8 cellular contexts compared by ENCODE assay signal in genomic region chr19:1039646-1040475, GRCh38. TPM values are rescaled to one million over a fixed set of nuclear protein-coding genes. Genes with fewer than 3 reads are reported as not detected.
DNase-seq lines count a peak whose midpoint lies in the region; ATAC-seq and TF ChIP-seq lines count a peak whose summit lies in the region.

A gene with protein sequence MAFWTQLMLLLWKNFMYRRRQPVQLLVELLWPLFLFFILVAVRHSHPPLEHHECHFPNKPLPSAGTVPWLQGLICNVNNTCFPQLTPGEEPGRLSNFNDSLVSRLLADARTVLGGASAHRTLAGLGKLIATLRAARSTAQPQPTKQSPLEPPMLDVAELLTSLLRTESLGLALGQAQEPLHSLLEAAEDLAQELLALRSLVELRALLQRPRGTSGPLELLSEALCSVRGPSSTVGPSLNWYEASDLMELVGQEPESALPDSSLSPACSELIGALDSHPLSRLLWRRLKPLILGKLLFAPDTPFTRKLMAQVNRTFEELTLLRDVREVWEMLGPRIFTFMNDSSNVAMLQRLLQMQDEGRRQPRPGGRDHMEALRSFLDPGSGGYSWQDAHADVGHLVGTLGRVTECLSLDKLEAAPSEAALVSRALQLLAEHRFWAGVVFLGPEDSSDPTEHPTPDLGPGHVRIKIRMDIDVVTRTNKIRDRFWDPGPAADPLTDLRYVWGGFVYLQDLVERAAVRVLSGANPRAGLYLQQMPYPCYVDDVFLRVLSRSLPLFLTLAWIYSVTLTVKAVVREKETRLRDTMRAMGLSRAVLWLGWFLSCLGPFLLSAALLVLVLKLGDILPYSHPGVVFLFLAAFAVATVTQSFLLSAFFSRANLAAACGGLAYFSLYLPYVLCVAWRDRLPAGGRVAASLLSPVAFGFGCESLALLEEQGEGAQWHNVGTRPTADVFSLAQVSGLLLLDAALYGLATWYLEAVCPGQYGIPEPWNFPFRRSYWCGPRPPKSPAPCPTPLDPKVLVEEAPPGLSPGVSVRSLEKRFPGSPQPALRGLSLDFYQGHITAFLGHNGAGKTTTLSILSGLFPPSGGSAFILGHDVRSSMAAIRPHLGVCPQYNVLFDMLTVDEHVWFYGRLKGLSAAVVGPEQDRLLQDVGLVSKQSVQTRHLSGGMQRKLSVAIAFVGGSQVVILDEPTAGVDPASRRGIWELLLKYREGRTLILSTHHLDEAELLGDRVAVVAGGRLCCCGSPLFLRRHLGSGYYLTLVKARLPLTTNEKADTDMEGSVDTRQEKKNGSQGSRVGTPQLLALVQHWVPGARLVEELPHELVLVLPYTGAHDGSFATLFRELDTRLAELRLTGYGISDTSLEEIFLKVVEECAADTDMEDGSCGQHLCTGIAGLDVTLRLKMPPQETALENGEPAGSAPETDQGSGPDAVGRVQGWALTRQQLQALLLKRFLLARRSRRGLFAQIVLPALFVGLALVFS (N-terminal part only) (plus strand): TSS chr19:1040107. CDS start chr19:1041362, 1,255 bp downstream.

- peaks cover 6 to 20% of the 10 kb centered on the region in 2 donors for H3K4me1 ChIP-seq in esophagus (ENCODE audit: control insufficient read depth in 2 of 2, insufficient read depth in 2 of 2, low read length in 1 of 2)
- H3K4me1 ChIP-seq in mucosa of stomach (ENCODE audit: control insufficient read depth, insufficient read depth, low read length) = peaks cover 26% of the 10 kb centered on the region

- H3K4me3 ChIP-seq in esophagus (ENCODE audit: low read depth in 1 of 2, low read length in 2 of 2) = peak within 1 kb of the TSS; percentile 34 to 54
- H3K4me3 ChIP-seq in mucosa of stomach (ENCODE audit: low read length) = peak within 1 kb of the TSS; percentile 74

- peak within 1 kb of the TSS; percentile 60 for H3K9ac ChIP-seq in mucosa of stomach (ENCODE audit: low read length)

- H3K27me3 ChIP-seq in esophagus (ENCODE audit: control insufficient read depth in 1 of 2, insufficient read depth in 2 of 2, low read length in 2 of 2) = no peaks in the 10 kb centered on the region
- peaks cover 4% of the 10 kb centered on the region for H3K27me3 ChIP-seq in mucosa of stomach (ENCODE audit: control insufficient read depth, insufficient read depth, low read length)

- H3K9me3 ChIP-seq in esophagus (ENCODE audit: control insufficient read depth in 2 of 2, insufficient read depth in 1 of 2, low read depth in 1 of 2, low read length in 1 of 2) = no peaks in the 10 kb centered on the region
- H3K9me3 ChIP-seq in mucosa of stomach (ENCODE audit: control insufficient read depth, low read length) = no peaks in the 10 kb centered on the region

- peaks cover 0 to 26% of the 10 kb centered on the region in 2 donors for H3K36me3 ChIP-seq in esophagus (ENCODE audit: control insufficient read depth in 2 of 2, insufficient read depth in 2 of 2, low read length in 1 of 2)
- H3K36me3 ChIP-seq in mucosa of stomach (ENCODE audit: control insufficient read depth, insufficient read depth, low read length) = no peaks in the 10 kb centered on the region

- peak; percentile 69 for ATAC-seq in GM21723 (IDR thresholded peaks at IDR 0.05; ENCODE audit: unreplicated experiment)

- peak; percentile 82 for DNase-seq in DMS153 treated with DMSO at 0.1 percent for 48 hours (lab: John Stamatoyannopoulos, UW; ENCODE audit: unreplicated experiment)
- peak; percentile 89 for DNase-seq in KG1 (lab: John Stamatoyannopoulos, UW)
- DNase-seq in activated T-cell treated with anti-CD3 and anti-CD28 coated beads, Interleukin-2, amount 50 U/mL, for 1 hour = peak; percentile 100
- peak; percentile 100 for DNase-seq in stimulated activated CD8-positive, alpha-beta memory T cell treated with anti-CD3 and anti-CD28 coated beads, Interleukin-4, amount 100 ng/mL, for 48 hours

- H3K27ac ChIP-seq in esophagus (ENCODE audit: low read depth in 2 of 2, low read length in 1 of 2) = peak within 1 kb of the TSS; percentile 46 to 92

- 1% methylated on average over 47 to 56 of the region's 56 CpGs for WGBS in esophagus, 2 donors

TF ChIP-seq in PFSK-1, 5 proteins besides CTCF, POLR2A, EP300 and RAD21:
- TF ChIP-seq FOXP2 (optimal IDR thresholded peaks at IDR 0.05; ENCODE audit: borderline replicate concordance, extremely low read depth, extremely low read length, insufficient read depth) (peak; percentile 56), TAF1 (IDR thresholded peaks at IDR 0.05; ENCODE audit: borderline replicate concordance, insufficient read depth, low read length) (no peak), POLR2AphosphoS5 (IDR thresholded peaks at IDR 0.05; ENCODE audit: low read depth, low read length) (no peak; the same call in 1 of the 2 replicates), SIN3A (IDR thresholded peaks at IDR 0.05; ENCODE audit: borderline replicate concordance, insufficient read depth, low read length) (no peak; the same call in 1 of the 2 replicates)
- TF ChIP-seq, protein P1, sequence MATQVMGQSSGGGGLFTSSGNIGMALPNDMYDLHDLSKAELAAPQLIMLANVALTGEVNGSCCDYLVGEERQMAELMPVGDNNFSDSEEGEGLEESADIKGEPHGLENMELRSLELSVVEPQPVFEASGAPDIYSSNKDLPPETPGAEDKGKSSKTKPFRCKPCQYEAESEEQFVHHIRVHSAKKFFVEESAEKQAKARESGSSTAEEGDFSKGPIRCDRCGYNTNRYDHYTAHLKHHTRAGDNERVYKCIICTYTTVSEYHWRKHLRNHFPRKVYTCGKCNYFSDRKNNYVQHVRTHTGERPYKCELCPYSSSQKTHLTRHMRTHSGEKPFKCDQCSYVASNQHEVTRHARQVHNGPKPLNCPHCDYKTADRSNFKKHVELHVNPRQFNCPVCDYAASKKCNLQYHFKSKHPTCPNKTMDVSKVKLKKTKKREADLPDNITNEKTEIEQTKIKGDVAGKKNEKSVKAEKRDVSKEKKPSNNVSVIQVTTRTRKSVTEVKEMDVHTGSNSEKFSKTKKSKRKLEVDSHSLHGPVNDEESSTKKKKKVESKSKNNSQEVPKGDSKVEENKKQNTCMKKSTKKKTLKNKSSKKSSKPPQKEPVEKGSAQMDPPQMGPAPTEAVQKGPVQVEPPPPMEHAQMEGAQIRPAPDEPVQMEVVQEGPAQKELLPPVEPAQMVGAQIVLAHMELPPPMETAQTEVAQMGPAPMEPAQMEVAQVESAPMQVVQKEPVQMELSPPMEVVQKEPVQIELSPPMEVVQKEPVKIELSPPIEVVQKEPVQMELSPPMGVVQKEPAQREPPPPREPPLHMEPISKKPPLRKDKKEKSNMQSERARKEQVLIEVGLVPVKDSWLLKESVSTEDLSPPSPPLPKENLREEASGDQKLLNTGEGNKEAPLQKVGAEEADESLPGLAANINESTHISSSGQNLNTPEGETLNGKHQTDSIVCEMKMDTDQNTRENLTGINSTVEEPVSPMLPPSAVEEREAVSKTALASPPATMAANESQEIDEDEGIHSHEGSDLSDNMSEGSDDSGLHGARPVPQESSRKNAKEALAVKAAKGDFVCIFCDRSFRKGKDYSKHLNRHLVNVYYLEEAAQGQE (IDR thresholded peaks at IDR 0.05; ENCODE audit: insufficient read depth in 1 of 2, low read depth in 2 of 2, low read length in 2 of 2) = peak in 1 of 2 experiments; percentile 12; a peak in 1 of 4 replicates
TF ChIP-seq in PFSK-1: peak in this region for 2.

RNA-seq across cellular contexts. Expression of the gene that starts here (rescaled TPM):
- polyA plus RNA-seq in PFSK-1 (2012; ENCODE audit: insufficient read length, low read depth) = 6.5 TPM
- polyA plus RNA-seq in esophagus = 10 to 100 TPM; 11.4 to 26.4 TPM

Comparison
In these comparisons a context has a peak if more than half of its experiments do, and no peak if none do; other contexts are left out.
1. Peak in every context shown above with its lines: DNase-seq, ATAC-seq, H3K4me3 ChIP-seq and H3K27ac ChIP-seq.